ENCODE assay signal across 13 cellular contexts in genomic region chr7:36949711-36950600, GRCh38.
DNase-seq lines count a peak whose midpoint lies in the region; ATAC-seq and TF ChIP-seq lines count a peak whose summit lies in the region.
"Had no signal": no experiment of that assay in that cellular context is flagged by ENCODE, and none has a peak within 500 bp of the region (broad histone marks: within the 10 kb centered on the region; RNA-seq: fewer than 3 reads in every experiment).

No MANE protein-coding gene starts in this region.

- ATAC-seq in HG02852 (IDR thresholded peaks at IDR 0.05; ENCODE audit: unreplicated experiment) (no peak), GM18907 (IDR thresholded peaks at IDR 0.05; ENCODE audit: unreplicated experiment) (no peak)

- H3K27ac Mint-ChIP-seq in endodermal cell: no peak overlapping the region
- H3K27ac Mint-ChIP-seq in CD4-positive, alpha-beta memory T cell: peak overlapping the region in 3 of 7 donors; percentile 54 to 72 (median 62)

- peaks cover 4% of the 10 kb centered on the region for H3K4me1 ChIP-seq in endodermal cell (ENCODE audit: control insufficient read depth, insufficient read depth, low read length)
- H3K4me1 ChIP-seq in CD4-positive, alpha-beta memory T cell (ENCODE audit: insufficient read depth, low read length): no peaks in the 10 kb centered on the region

- POLR2A ChIA-PET in CD4-positive, alpha-beta memory T cell (lab: Charles Lee; ENCODE audit: partially characterized antibody): no interaction called here

- CTCF ChIA-PET in CD4-positive, alpha-beta memory T cell (lab: Charles Lee; ENCODE audit: partially characterized antibody): interaction anchor here (1.1 to 1.9 kb wide), 2 partner anchors 12 to 36 kb away, joined by 3 to 4 read pairs; no protein-coding TSS in a partner anchor

- DNase-seq in DMS153 (lab: John Stamatoyannopoulos, UW): peak; percentile 56
- no peak for DNase-seq in DMS153 treated with DMSO at 0.1 percent for 48 hours (lab: John Stamatoyannopoulos, UW; ENCODE audit: unreplicated experiment)
- peak; percentile 4 for DNase-seq in NCI-H2171 (lab: John Stamatoyannopoulos, UW)
- peak; percentile 51 for DNase-seq in endodermal cell
- peak; percentile 57 for DNase-seq in pons (ENCODE audit: low spot score)
- no peak for DNase-seq in CD4-positive, alpha-beta memory T cell
- DNase-seq: 8988T; activated naive CD4-positive, alpha-beta T cell treated with Interleukin-2 at 50 U/mL for 16 hours; islet precursor cell; NCI-H226; T-helper 9 cell had no signal

- no peak overlapping the region for H3K4me3 Mint-ChIP-seq in endodermal cell
- peak overlapping the region in 2 of 8 donors; percentile 24 to 53 for H3K4me3 Mint-ChIP-seq in CD4-positive, alpha-beta memory T cell

- H3K9me3 Mint-ChIP-seq in endodermal cell: no peaks in the 10 kb centered on the region
- H3K9me3 Mint-ChIP-seq in CD4-positive, alpha-beta memory T cell: peaks cover 11 to 60% (median 32%) of the 10 kb centered on the region in 8 donors

- WGBS in endodermal cell (ENCODE audit: insufficient coverage in 1 of 2, insufficient read length in 1 of 2), 2 experiments: 54 to 85% methylated on average over 8 of the region's 8 CpGs

- no peak overlapping the region for H3K27ac ChIP-seq in endodermal cell (ENCODE audit: low read depth, low read length)
- H3K27ac ChIP-seq in CD4-positive, alpha-beta memory T cell (ENCODE audit: low read depth, low read length): no peak overlapping the region

- H3K4me1 Mint-ChIP-seq in endodermal cell: peaks cover 22% of the 10 kb centered on the region
- H3K4me1 Mint-ChIP-seq in CD4-positive, alpha-beta memory T cell: peaks cover 17 to 40% (median 32%) of the 10 kb centered on the region in 4 donors

- no peaks in the 10 kb centered on the region for H3K27me3 Mint-ChIP-seq in endodermal cell (ENCODE audit: insufficient read depth)
- no peaks in the 10 kb centered on the region for H3K27me3 Mint-ChIP-seq in CD4-positive, alpha-beta memory T cell

- no peaks in the 10 kb centered on the region for H3K36me3 ChIP-seq in endodermal cell (ENCODE audit: control insufficient read depth, insufficient read depth, low read length)
- peaks cover 5% of the 10 kb centered on the region for H3K36me3 ChIP-seq in CD4-positive, alpha-beta memory T cell (ENCODE audit: insufficient read depth, low read length)

- no peak overlapping the region for H3K9ac ChIP-seq in endodermal cell (ENCODE audit: extremely low read depth, low read length, poor library complexity, severe bottlenecking)

- H3K4me3 ChIP-seq in endodermal cell (ENCODE audit: low read length): no peak overlapping the region
- H3K4me3 ChIP-seq in CD4-positive, alpha-beta memory T cell (ENCODE audit: low read length in 2 of 2): no peak overlapping the region

- no peaks in the 10 kb centered on the region for H3K9me3 ChIP-seq in endodermal cell (ENCODE audit: control insufficient read depth, low read length)
- H3K9me3 ChIP-seq in CD4-positive, alpha-beta memory T cell (ENCODE audit: control insufficient read depth in 1 of 2, low read length in 2 of 2): no peaks in the 10 kb centered on the region

- intact Hi-C loops in CD4-positive, alpha-beta memory T cell (cut with micrococcal nuclease): no loop called here

- H3K36me3 Mint-ChIP-seq in endodermal cell (ENCODE audit: low read depth): peaks cover 30% of the 10 kb centered on the region
- peaks cover 68 to 88% of the 10 kb centered on the region in 2 donors for H3K36me3 Mint-ChIP-seq in CD4-positive, alpha-beta memory T cell

- no peak for TF ChIP-seq CTCF in endodermal cell (conservative IDR thresholded peaks at IDR 0.05)

- no peaks in the 10 kb centered on the region for H3K27me3 ChIP-seq in endodermal cell (ENCODE audit: control insufficient read depth, insufficient read depth, low read length, poor library complexity, severe bottlenecking)
- H3K27me3 ChIP-seq in CD4-positive, alpha-beta memory T cell (ENCODE audit: insufficient read depth, low read length): no peaks in the 10 kb centered on the region

Comparison
In these comparisons a context has a peak if more than half of its experiments do, and no peak if none do; other contexts are left out.
1. DNase-seq: peak in DMS153 (single experiment), NCI-H2171 (single experiment), endodermal cell (single experiment) and pons (single experiment); none in DMS153 treated with DMSO at 0.1 percent for 48 hours (single experiment) and CD4-positive, alpha-beta memory T cell (0 of 5).